ENCODE assay signal across 1 cellular context in genomic region chr10:71888623-71889387, GRCh38.
TF ChIP-seq lines count a peak whose summit lies in the region.

No MANE protein-coding gene starts in this region.

TF ChIP-seq in HEK293, 187 proteins besides CTCF, POLR2A, EP300 and RAD21 (continued from another document and continues in another):
- TF ChIP-seq PRDM1 (tag by site-specific recombination; IDR thresholded peaks at IDR 0.05) (peak; percentile 98), ZNF530 (tag by site-specific recombination; IDR thresholded peaks at IDR 0.05; ENCODE audit: low read depth) (no peak), ZNF670 (tag by site-specific recombination; IDR thresholded peaks at IDR 0.05; ENCODE audit: low read depth) (no peak), ZFHX2 (tag by site-specific recombination; conservative IDR thresholded peaks at IDR 0.05) (peak; percentile 59), ZNF2 (tag by site-specific recombination; IDR thresholded peaks at IDR 0.05) (peak; percentile 91), KLF1 (tag by site-specific recombination; IDR thresholded peaks at IDR 0.05) (peak; percentile 20; the same call in 1 of the 2 replicates), HOXC10 (CRISPR knock-in tag; IDR thresholded peaks at IDR 0.05) (no peak), ZBTB7A (tag by site-specific recombination; IDR thresholded peaks at IDR 0.05; ENCODE audit: low read depth) (no peak), ZNF221 (tag by site-specific recombination; IDR thresholded peaks at IDR 0.05; ENCODE audit: borderline replicate concordance) (no peak), ELK4 (IDR thresholded peaks at IDR 0.05; ENCODE audit: borderline replicate concordance, low read depth, low read length) (no peak), ZNF558 (tag by site-specific recombination; IDR thresholded peaks at IDR 0.05) (no peak), ZNF350 (tag by site-specific recombination; IDR thresholded peaks at IDR 0.05) (no peak), SCRT1 (tag by site-specific recombination; IDR thresholded peaks at IDR 0.05; ENCODE audit: borderline replicate concordance) (no peak), ZNF48 (tag by site-specific recombination; IDR thresholded peaks at IDR 0.05) (no peak), ZSCAN16 (tag by site-specific recombination; IDR thresholded peaks at IDR 0.05) (no peak), ZNF146 (tag by site-specific recombination; IDR thresholded peaks at IDR 0.05) (no peak), ZNF214 (tag by site-specific recombination; IDR thresholded peaks at IDR 0.05; ENCODE audit: borderline replicate concordance) (no peak), ZNF560 (tag by site-specific recombination; IDR thresholded peaks at IDR 0.05; ENCODE audit: borderline replicate concordance) (no peak), TCF7L2 (IDR thresholded peaks at IDR 0.05; ENCODE audit: borderline replicate concordance, low read depth, low read length) (no peak), ZNF426 (tag by site-specific recombination; IDR thresholded peaks at IDR 0.05) (no peak), ZNF600 (tag by site-specific recombination; IDR thresholded peaks at IDR 0.05) (peak; percentile 90), ATF2 (tag by site-specific recombination; IDR thresholded peaks at IDR 0.05; ENCODE audit: low read depth) (no peak), ZBTB1 (tag by site-specific recombination; IDR thresholded peaks at IDR 0.05) (no peak), ZNF26 (tag by site-specific recombination; IDR thresholded peaks at IDR 0.05) (no peak), IKZF3 (tag by site-specific recombination; IDR thresholded peaks at IDR 0.05) (peak; percentile 52; the same call in 1 of the 2 replicates), ZNF571 (tag by site-specific recombination; IDR thresholded peaks at IDR 0.05) (no peak), ZBTB8A (tag by site-specific recombination; IDR thresholded peaks at IDR 0.05) (peak; percentile 90), PRDM10 (tag by site-specific recombination; IDR thresholded peaks at IDR 0.05) (peak; percentile 94), GLI4 (tag by site-specific recombination; IDR thresholded peaks at IDR 0.05) (no peak), ZNF544 (tag by site-specific recombination; IDR thresholded peaks at IDR 0.05) (no peak), ZNF223 (tag by site-specific recombination; IDR thresholded peaks at IDR 0.05) (no peak), GLI2 (tag by site-specific recombination; IDR thresholded peaks at IDR 0.05; ENCODE audit: borderline replicate concordance, low read depth) (no peak), FEZF1 (tag by site-specific recombination; IDR thresholded peaks at IDR 0.05) (no peak; the same call in 1 of the 2 replicates), ZFP3 (tag by site-specific recombination; IDR thresholded peaks at IDR 0.05; ENCODE audit: low read depth) (no peak), YY2 (tag by site-specific recombination; IDR thresholded peaks at IDR 0.05) (no peak), HIC1 (tag by site-specific recombination; IDR thresholded peaks at IDR 0.05) (peak; percentile 84), ZNF610 (tag by site-specific recombination; IDR thresholded peaks at IDR 0.05; ENCODE audit: borderline replicate concordance) (peak; percentile 40; the same call in 1 of the 2 replicates), ZNF248 (tag by site-specific recombination; IDR thresholded peaks at IDR 0.05) (no peak), ZNF138 (tag by site-specific recombination; IDR thresholded peaks at IDR 0.05; ENCODE audit: borderline replicate concordance) (no peak), ZNF24 (tag by site-specific recombination; IDR thresholded peaks at IDR 0.05) (peak; percentile 61; the same call in 1 of the 2 replicates), ZNF580 (tag by site-specific recombination; IDR thresholded peaks at IDR 0.05) (peak; percentile 12; the same call in 1 of the 2 replicates), ZNF707 (tag by site-specific recombination; IDR thresholded peaks at IDR 0.05) (no peak), ZNF843 (tag by site-specific recombination; IDR thresholded peaks at IDR 0.05) (no peak; the same call in 1 of the 2 replicates), KLF7 (tag by site-specific recombination; IDR thresholded peaks at IDR 0.05; ENCODE audit: borderline replicate concordance) (0 out of 2 replicates have a peak, but pooled peaks have one; percentile 26), ZNF280C (tag by site-specific recombination; IDR thresholded peaks at IDR 0.05) (no peak), ZNF518A (tag by site-specific recombination; conservative IDR thresholded peaks at IDR 0.05; ENCODE audit: low read depth) (0 out of 2 replicates have a peak, but pooled peaks have one; percentile 11), ZSCAN30 (tag by site-specific recombination; IDR thresholded peaks at IDR 0.05) (peak; percentile 69; the same call in 1 of the 2 replicates), ZNF366 (tag by site-specific recombination; conservative IDR thresholded peaks at IDR 0.05) (peak; percentile 90), BCL11A (tag by site-specific recombination; IDR thresholded peaks at IDR 0.05; ENCODE audit: low read depth) (no peak), ZNF175 (tag by site-specific recombination; IDR thresholded peaks at IDR 0.05) (no peak), ZNF548 (tag by site-specific recombination; IDR thresholded peaks at IDR 0.05) (no peak)
